ENCODE assay signal across 24 cellular contexts in genomic region chr13:102848956-102849355, GRCh38. TPM values are rescaled to one million over a fixed set of nuclear protein-coding genes. Genes with fewer than 3 reads are reported as not detected.
DNase-seq lines count a peak whose midpoint lies in the region; ATAC-seq, FAIRE-seq and TF ChIP-seq lines count a peak whose summit lies in the region.
"Had no signal": no experiment of that assay in that cellular context is flagged by ENCODE, and none has a peak within 500 bp of the region (broad histone marks: within the 10 kb centered on the region; RNA-seq: fewer than 3 reads in every experiment).

No MANE protein-coding gene starts in this region.

- POLR2A ChIA-PET in GM12878 (lab: Charles Lee) = interaction anchor here (4.8 kb wide), 1 partner anchor 255 kb away, joined by 81 read pairs; the partner anchor contains the start of gene TPP2

- intact Hi-C loops in GM12878 (cut with micrococcal nuclease; ENCODE audit: unreplicated experiment) = loop anchor here (5.0 kb wide), 1 partner anchor 197 kb away; no protein-coding TSS in a partner anchor

- RAD21 ChIA-PET in GM12878 (lab: Charles Lee; ENCODE audit: unreplicated experiment) = interaction anchor here (1.1 to 1.7 kb wide), 2 partner anchors 253 to 258 kb away, joined by 3 to 6 read pairs; no protein-coding TSS in a partner anchor

- no peaks in the 10 kb centered on the region for H3K27me3 Mint-ChIP-seq in activated T-cell treated with anti-CD3 and anti-CD28 coated beads, Interleukin-2, amount 50 U/mL, for 24 hours
- peaks cover 4% of the 10 kb centered on the region for H3K27me3 Mint-ChIP-seq in neural progenitor cell (ENCODE audit: insufficient read depth, low read depth)
- H3K27me3 Mint-ChIP-seq: IgD-negative memory B cell had no signal

- no peak for DNase-seq in activated T-cell treated with anti-CD3 and anti-CD28 coated beads, Interleukin-2, amount 50 U/mL, for 24 hours
- no peak for DNase-seq in activated T-cell treated with anti-CD3 and anti-CD28 coated beads, Interleukin-2, amount 50 U/mL, for 48 hours
- no peak for DNase-seq in NB4 (ENCODE audit: low read depth)
- no peak for DNase-seq in GM12878 (ENCODE audit: low read depth, low spot score)
- DNase-seq in neural progenitor cell (ENCODE audit: low spot score) = no peak
- no peak for DNase-seq in A172 (ENCODE audit: low spot score)
- DNase-seq in KBM-7 = no peak
- DNase-seq: activated CD4-positive, CD25-positive, alpha-beta regulatory T cell; activated CD8-positive, alpha-beta memory T cell treated with anti-CD3 and anti-CD28 coated beads for 24 hours; amygdala; mammary epithelial cell; ovary; right cardiac atrium; RPMI8226; stimulated activated CD4-positive, alpha-beta T cell treated with anti-CD3 and anti-CD28 coated beads, Interleukin-12 subunit alpha, Interleukin-12 subunit beta, amount 100 ng/mL, for 4 hours; stimulated activated CD4-positive, alpha-beta T cell treated with anti-CD3 and anti-CD28 coated beads, Interleukin-4, amount 100 ng/mL, for 4 hours; upper lobe of right lung had no signal

- 97% methylated on average over 6 of the region's 6 CpGs for WGBS in GM12878 (ENCODE audit: insufficient coverage, insufficient replicate concordance, low lambda C conversion rate, missing lambda C conversion rate)

- H3K79me2 ChIP-seq in GM12878 (ENCODE audit: control insufficient read depth, insufficient read depth, low read length) (peaks cover 51% of the 10 kb centered on the region), neural progenitor cell (ENCODE audit: low read depth) (peaks cover 21% of the 10 kb centered on the region)

- H2AFZ ChIP-seq in GM12878 (ENCODE audit: control insufficient read depth, low read depth, low read length) (no peak overlapping the region), neural progenitor cell (replicated peaks) (no peak overlapping the region)

- no peak for FAIRE-seq in GM12878 (lab: Jason Lieb, UNC)
- FAIRE-seq: A549, endometrium had no signal

- no peaks in the 10 kb centered on the region for H3K9me3 ChIP-seq in GM12878 (replicated peaks; ENCODE audit: control insufficient read depth, insufficient read depth, low read length)
- H3K9me3 ChIP-seq in neural progenitor cell (ENCODE audit: low read depth) = no peaks in the 10 kb centered on the region
- H3K9me3 ChIP-seq: A549, HAP-1, ovary, upper lobe of right lung had no signal

- peaks cover 0 to 5% of the 10 kb centered on the region in 2 experiments; a peak in 2 of 4 replicates for H3K36me3 ChIP-seq in GM12878 (ENCODE audit: control insufficient read depth in 2 of 2, insufficient read depth in 2 of 2, low read length in 1 of 2)
- no peaks in the 10 kb centered on the region for H3K36me3 ChIP-seq in neural progenitor cell
- H3K36me3 ChIP-seq: ovary had no signal

- peaks cover 67% of the 10 kb centered on the region for H3K36me3 Mint-ChIP-seq in activated T-cell treated with anti-CD3 and anti-CD28 coated beads, Interleukin-2, amount 50 U/mL, for 24 hours (ENCODE audit: low read depth)
- peaks cover under 1% of the 10 kb centered on the region for H3K36me3 Mint-ChIP-seq in neural progenitor cell
- H3K36me3 Mint-ChIP-seq: IgD-negative memory B cell had no signal

- H3K9me3 Mint-ChIP-seq in activated T-cell treated with anti-CD3 and anti-CD28 coated beads, Interleukin-2, amount 50 U/mL, for 24 hours = no peaks in the 10 kb centered on the region
- H3K9me3 Mint-ChIP-seq in neural progenitor cell = no peaks in the 10 kb centered on the region

- H3K4me2 ChIP-seq in GM12878 (ENCODE audit: control insufficient read depth, insufficient read depth) (no peak overlapping the region), neural progenitor cell (no peak overlapping the region)
- H3K4me2 ChIP-seq: A549 had no signal

- H3K4me1 Mint-ChIP-seq in activated T-cell treated with anti-CD3 and anti-CD28 coated beads, Interleukin-2, amount 50 U/mL, for 24 hours (ENCODE audit: low read depth) = peaks cover 54% of the 10 kb centered on the region
- H3K4me1 Mint-ChIP-seq in neural progenitor cell = peaks cover 12% of the 10 kb centered on the region

- peak overlapping the region; percentile 83 for H3K27ac Mint-ChIP-seq in activated T-cell treated with anti-CD3 and anti-CD28 coated beads, Interleukin-2, amount 50 U/mL, for 24 hours
- no peak overlapping the region for H3K27ac Mint-ChIP-seq in neural progenitor cell

- H3K4me3 ChIP-seq in NB4 (ENCODE audit: low read depth, low read length) = peak overlapping the region; percentile 18
- H3K4me3 ChIP-seq in GM12878 = no peak overlapping the region
- H3K4me3 ChIP-seq in neural progenitor cell = no peak overlapping the region
- H3K4me3 ChIP-seq: A549, cardiac muscle cell, HAP-1, ovary, upper lobe of right lung had no signal

- SMC1A ChIA-PET in GM12878 (lab: Charles Lee; ENCODE audit: uncharacterized antibody, unreplicated experiment) = interaction anchor here (0.9 to 2.2 kb wide), 7 partner anchors 21 to 270 kb away, joined by 3 to 15 read pairs (median 5); no protein-coding TSS in a partner anchor

- no peak for TF ChIP-seq POLR2A in NB4 (IDR thresholded peaks at IDR 0.05; ENCODE audit: extremely low read depth, insufficient read length)
- no peak for TF ChIP-seq POLR2A in GM12878 (IDR thresholded peaks at IDR 0.05; ENCODE audit: low read depth, low read length)

- no peaks in the 10 kb centered on the region for H4K20me1 ChIP-seq in GM12878 (ENCODE audit: control insufficient read depth, insufficient read depth)
- H4K20me1 ChIP-seq in neural progenitor cell (ENCODE audit: low read depth) = no peaks in the 10 kb centered on the region

- peaks cover 8% of the 10 kb centered on the region for H3F3A ChIP-seq in neural progenitor cell (ENCODE audit: low read depth)

- BruUV-seq in GM12878 (replicated peaks; lab: Mats Ljungman, UMichigan) = no TSS peak

- H3K27me3 ChIP-seq in GM12878 (replicated peaks in 1 of 2; ENCODE audit: control insufficient read depth in 2 of 2, insufficient read depth in 2 of 2, low read length in 1 of 2) (no peaks in the 10 kb centered on the region), neural progenitor cell (no peaks in the 10 kb centered on the region)
- H3K27me3 ChIP-seq: cardiac muscle cell, ovary, upper lobe of right lung had no signal

- TF ChIP-seq CTCF in NB4 (IDR thresholded peaks at IDR 0.05; ENCODE audit: low read depth, low read length) (no peak), GM12878 (IDR thresholded peaks at IDR 0.05 in 2 of 3, conservative IDR thresholded peaks at IDR 0.05 in 1 of 3; ENCODE audit: control insufficient read depth in 2 of 3, extremely low read depth in 1 of 3, insufficient read depth in 1 of 3, low read depth in 3 of 3, low read length in 3 of 3) (no peak), neural progenitor cell (IDR thresholded peaks at IDR 0.05) (no peak)

- H3K9ac ChIP-seq in GM12878 (ENCODE audit: control insufficient read depth, insufficient read depth, low read length) (no peak overlapping the region), neural progenitor cell (no peak overlapping the region)

- ATAC-seq in GM12878 (no peak), HG02798 (IDR thresholded peaks at IDR 0.05; ENCODE audit: poor library complexity, unreplicated experiment) (no peak)
- ATAC-seq: A549, right cardiac atrium, SK-N-SH treated with all-trans-retinoic acid at 6 μM for 48 hours, upper lobe of right lung had no signal

- H3K27ac ChIP-seq in GM12878 (ENCODE audit: control insufficient read depth, insufficient read depth) (no peak overlapping the region), neural progenitor cell (no peak overlapping the region)
- H3K27ac ChIP-seq: A549, cardiac muscle cell, ovary, upper lobe of right lung had no signal

- H3K4me1 ChIP-seq in GM12878 (ENCODE audit: control insufficient read depth, insufficient read depth, low read length) = peaks cover 3% of the 10 kb centered on the region; the same call in 1 of the 2 replicates
- peaks cover 8% of the 10 kb centered on the region for H3K4me1 ChIP-seq in neural progenitor cell

- no peak for TF ChIP-seq RAD21 in GM12878 (IDR thresholded peaks at IDR 0.05; ENCODE audit: insufficient read depth, low read depth, low read length)

- CTCF ChIA-PET in GM12878 (lab: Yijun Ruan, JAX) = interaction anchor here (1.6 to 5.4 kb wide), 7 partner anchors 21 to 271 kb away, joined by 6 to 106 read pairs (median 11); partner anchors contain the start of gene TPP2

- TF ChIP-seq EP300 in GM12878 (IDR thresholded peaks at IDR 0.05; ENCODE audit: borderline replicate concordance in 1 of 2, control insufficient read depth in 1 of 2, low read depth in 2 of 2, low read length in 2 of 2) = no peak

- in situ Hi-C loops in GM12878 (cut with MboI) = loop anchor here (5.0 kb wide), 1 partner anchor 252 kb away; the partner anchor contains the start of gene TPP2
- in situ Hi-C loops in KBM-7 (cut with MboI; ENCODE audit: low pct_unique_long_range_greater_than_20kb, low sequenced_read_pairs) = loop anchor here (10.0 kb wide), 1 partner anchor 264 kb away; no protein-coding TSS in a partner anchor

- H3K4me3 Mint-ChIP-seq in activated T-cell treated with anti-CD3 and anti-CD28 coated beads, Interleukin-2, amount 50 U/mL, for 24 hours = peak overlapping the region; percentile 7
- H3K4me3 Mint-ChIP-seq in neural progenitor cell = peak overlapping the region; percentile 13

RNA-seq across cellular contexts. Expression of gene ERCC5, which starts 3.1 kb away (rescaled TPM):
- total RNA-seq in GM12878 (2013; cell fraction: nucleolus; rRNA removed) = 108 and 114 TPM in 2 replicates
- total RNA-seq in GM12878 (2014; rRNA removed) (42.0 and 53.0 TPM in 2 replicates), GM12878 (2014; rRNA removed; fragmentation: Illumina TruSeq; extraction: Trizol) (58.9 and 62.8 TPM in 2 replicates), GM12878 (2021) (38.6 and 39.1 TPM in 2 replicates), neural progenitor cell (ENCODE audit: low replicate concordance) (25.9 and 35.1 TPM in 2 replicates)
- polyA plus RNA-seq in GM12878 (2011; ENCODE audit: low read depth) = 18.9 TPM
- polyA plus RNA-seq in GM12878 (2011; rRNA removed) (44.5 and 58.3 TPM in 2 replicates), GM12878 (2014; fragmentation: Illumina TruSeq; extraction: Trizol) (59.2 and 67.2 TPM in 2 replicates), GM12878 (2014; fragmentation: Nextera tagmentation; extraction: Ambion mirVana) (10 to 100 TPM; 11.7 to 24.3 TPM), GM12878 (2014; rRNA removed) (43.9 and 47.0 TPM in 2 replicates), GM12878 (2016; fragmentation: Nextera tagmentation; extraction: Ambion mirVana) (10 to 100 TPM; 38.3 to 41.2 TPM)
- 20.4 and 24.8 TPM in 2 replicates for polyA plus RNA-seq in GM12878 (2011; cell fraction: cytosol; rRNA removed)
- polyA plus RNA-seq in GM12878 (2011; cell fraction: nucleus; rRNA removed) = 78.2 and 96.2 TPM in 2 replicates
- polyA plus RNA-seq in GM12878 (2012) = 30.0 and 48.1 TPM in 2 replicates
- polyA minus RNA-seq in GM12878 (2011; rRNA and poly(A)+ RNA removed) = 21.5 and 22.9 TPM in 2 replicates
- 14.2 and 18.8 TPM in 2 replicates for polyA minus RNA-seq in GM12878 (2011; cell fraction: cytosol; rRNA and poly(A)+ RNA removed)
- 43.6 and 49.2 TPM in 2 replicates for polyA minus RNA-seq in GM12878 (2011; cell fraction: nucleus; rRNA and poly(A)+ RNA removed)
- 40.2 and 52.9 TPM in 2 replicates for total RNA-seq in A172 (2014; rRNA removed; shearing (Covaris generic))

RNA-seq across cellular contexts. Expression of gene BIVM, which starts 50.0 kb away (rescaled TPM):
- 61.5 and 69.6 TPM in 2 replicates for total RNA-seq in GM12878 (2013; cell fraction: nucleolus; rRNA removed)
- 15.5 and 17.4 TPM in 2 replicates for total RNA-seq in GM12878 (2014; rRNA removed)
- 14.2 and 15.7 TPM in 2 replicates for total RNA-seq in GM12878 (2014; rRNA removed; fragmentation: Illumina TruSeq; extraction: Trizol)
- 12.7 and 14.6 TPM in 2 replicates for total RNA-seq in GM12878 (2021)
- polyA plus RNA-seq in GM12878 (2011; ENCODE audit: low read depth) = 5.5 TPM
- polyA plus RNA-seq in GM12878 (2011; rRNA removed) = 20.1 and 29.7 TPM in 2 replicates
- 6.3 and 6.8 TPM in 2 replicates for polyA plus RNA-seq in GM12878 (2011; cell fraction: cytosol; rRNA removed)
- 19.9 and 26.6 TPM in 2 replicates for polyA plus RNA-seq in GM12878 (2011; cell fraction: nucleus; rRNA removed)
- 9.7 and 9.8 TPM in 2 replicates for polyA plus RNA-seq in GM12878 (2012)
- polyA plus RNA-seq in GM12878 (2014; fragmentation: Illumina TruSeq; extraction: Trizol) = 13.9 and 19.4 TPM in 2 replicates
- polyA plus RNA-seq in GM12878 (2014; fragmentation: Nextera tagmentation; extraction: Ambion mirVana) = 1 to 10 TPM; 3.4 to 5.4 TPM
- polyA plus RNA-seq in GM12878 (2014; rRNA removed) = 15.9 and 17.9 TPM in 2 replicates
- 10 to 100 TPM; 13.3 to 13.9 TPM for polyA plus RNA-seq in GM12878 (2016; fragmentation: Nextera tagmentation; extraction: Ambion mirVana)
- 5.1 and 6.2 TPM in 2 replicates for polyA minus RNA-seq in GM12878 (2011; rRNA and poly(A)+ RNA removed)
- 2.1 and 5.3 TPM in 2 replicates for polyA minus RNA-seq in GM12878 (2011; cell fraction: cytosol; rRNA and poly(A)+ RNA removed)
- 12.1 and 18.9 TPM in 2 replicates for polyA minus RNA-seq in GM12878 (2011; cell fraction: nucleus; rRNA and poly(A)+ RNA removed)
- 13.6 and 15.7 TPM in 2 replicates for total RNA-seq in neural progenitor cell (ENCODE audit: low replicate concordance)
- 31.6 and 31.8 TPM in 2 replicates for total RNA-seq in A172 (2014; rRNA removed; shearing (Covaris generic))

RNA-seq across cellular contexts. Expression of gene POGLUT2, which starts 50.2 kb away (rescaled TPM):
- total RNA-seq in GM12878 (2013; cell fraction: nucleolus; rRNA removed) = 11.3 and 13.9 TPM in 2 replicates
- total RNA-seq in GM12878 (2014; rRNA removed) (8.0 and 9.0 TPM in 2 replicates), GM12878 (2014; rRNA removed; fragmentation: Illumina TruSeq; extraction: Trizol) (7.1 and 7.7 TPM in 2 replicates), GM12878 (2021) (6.4 and 7.0 TPM in 2 replicates), neural progenitor cell (ENCODE audit: low replicate concordance) (18.6 and 33.5 TPM in 2 replicates)
- polyA plus RNA-seq in GM12878 (2011; ENCODE audit: low read depth) = 2.3 TPM
- polyA plus RNA-seq in GM12878 (2011; rRNA removed) (8.7 and 12.2 TPM in 2 replicates), GM12878 (2014; fragmentation: Illumina TruSeq; extraction: Trizol) (6.3 and 13.5 TPM in 2 replicates), GM12878 (2014; fragmentation: Nextera tagmentation; extraction: Ambion mirVana) (1 to 10 TPM; 2.9 to 6.3 TPM), GM12878 (2014; rRNA removed) (6.1 and 9.7 TPM in 2 replicates), GM12878 (2016; fragmentation: Nextera tagmentation; extraction: Ambion mirVana) (10 to 100 TPM; 10.0 to 11.3 TPM)
- polyA plus RNA-seq in GM12878 (2011; cell fraction: cytosol; rRNA removed) = 5.4 and 5.5 TPM in 2 replicates
- polyA plus RNA-seq in GM12878 (2011; cell fraction: nucleus; rRNA removed) = 6.1 and 7.6 TPM in 2 replicates
- polyA plus RNA-seq in GM12878 (2012) = 3.5 and 4.0 TPM in 2 replicates
- 3.7 and 3.9 TPM in 2 replicates for polyA minus RNA-seq in GM12878 (2011; rRNA and poly(A)+ RNA removed)
- 2.8 and 3.1 TPM in 2 replicates for polyA minus RNA-seq in GM12878 (2011; cell fraction: cytosol; rRNA and poly(A)+ RNA removed)
- 5.1 and 10.8 TPM in 2 replicates for polyA minus RNA-seq in GM12878 (2011; cell fraction: nucleus; rRNA and poly(A)+ RNA removed)
- 37.4 and 38.8 TPM in 2 replicates for total RNA-seq in A172 (2014; rRNA removed; shearing (Covaris generic))
